In the genomic region with DNA sequence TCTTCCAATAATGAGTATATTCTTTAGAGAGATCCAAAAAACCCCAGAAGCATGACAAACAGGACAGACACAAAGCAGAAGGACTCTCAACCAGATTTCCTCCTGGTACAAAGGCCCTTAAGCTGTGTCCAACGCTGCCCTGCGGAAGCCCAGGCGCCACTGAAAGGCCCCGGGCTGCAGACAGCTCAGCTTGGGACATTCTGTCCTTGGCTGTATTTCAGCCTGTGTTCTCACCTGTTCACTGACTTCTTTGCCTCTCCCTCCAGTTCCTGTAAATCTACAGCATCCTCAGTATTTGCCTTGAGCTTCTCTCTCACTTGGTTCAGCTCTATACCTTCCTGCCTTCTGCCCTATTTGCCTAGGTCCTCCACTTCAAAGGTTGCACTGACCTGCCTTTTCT, we compare ENCODE assay signal across 10 cellular contexts.
A peak's percentile ranks its signal among the peaks of the same experiment; 100 is the strongest.
DNase-seq lines count a peak whose midpoint lies in the region; ATAC-seq and TF ChIP-seq lines count a peak whose summit lies in the region.
"Had no signal": no experiment of that assay in that cellular context is flagged by ENCODE, and none has a peak within 500 bp of the region (broad histone marks: within the 10 kb centered on the region; RNA-seq: fewer than 3 reads in every experiment).

No MANE protein-coding gene starts in this region.

- no peak overlapping the region for H3K9ac ChIP-seq in parathyroid adenoma

- TF ChIP-seq POLR2A in gastroesophageal sphincter (IDR thresholded peaks at IDR 0.05) = no peak

- H3K79me2 ChIP-seq in parathyroid adenoma = no peaks in the 10 kb centered on the region

- TF ChIP-seq CTCF in 22Rv1 (IDR thresholded peaks at IDR 0.05) (no peak), VCaP (conservative IDR thresholded peaks at IDR 0.05) (no peak), gastroesophageal sphincter (IDR thresholded peaks at IDR 0.05) (no peak), parathyroid adenoma (IDR thresholded peaks at IDR 0.05) (no peak)

- peak; percentile 18 for ATAC-seq in gastroesophageal sphincter
- ATAC-seq in GM18870 (IDR thresholded peaks at IDR 0.05; ENCODE audit: unreplicated experiment) = no peak
- ATAC-seq in HG03135 (IDR thresholded peaks at IDR 0.05; ENCODE audit: unreplicated experiment) = no peak

- H3K4me1 ChIP-seq in gastroesophageal sphincter (peaks cover 0 to 34% (median 6%) of the 10 kb centered on the region in 3 donors), parathyroid adenoma (peaks cover 34% of the 10 kb centered on the region)

- TF ChIP-seq EP300 in gastroesophageal sphincter (IDR thresholded peaks at IDR 0.05) = no peak

- no peak overlapping the region for H3K4me2 ChIP-seq in parathyroid adenoma (ENCODE audit: low read length)

- 83 to 94% methylated on average over 4 of the region's 4 CpGs for WGBS in gastroesophageal sphincter (ENCODE audit: low coverage in 1 of 2), 2 donors

- H3K4me3 ChIP-seq in gastroesophageal sphincter (no peak overlapping the region), parathyroid adenoma (ENCODE audit: low read depth, low read length) (no peak overlapping the region)

- H2AFZ ChIP-seq in parathyroid adenoma = peak overlapping the region; percentile 55

- no peaks in the 10 kb centered on the region for H3K36me3 ChIP-seq in gastroesophageal sphincter
- H3K36me3 ChIP-seq in parathyroid adenoma (ENCODE audit: control insufficient read depth, insufficient read depth, low read length) = no peaks in the 10 kb centered on the region

- H3K9me3 ChIP-seq in gastroesophageal sphincter (no peaks in the 10 kb centered on the region), parathyroid adenoma (ENCODE audit: control insufficient read depth, low read length) (no peaks in the 10 kb centered on the region)

- DNase-seq in stimulated activated CD4-positive, alpha-beta T cell treated with anti-CD3 and anti-CD28 coated beads, Interleukin-15, amount 100 ng/mL, for 24 hours = no peak
- no peak for DNase-seq in UCSD-AML1 (lab: John Stamatoyannopoulos, UW; ENCODE audit: unreplicated experiment)
- DNase-seq: activated effector memory CD4-positive, alpha-beta T cell treated with anti-CD3 and anti-CD28 coated beads, Interleukin-2, amount 50 U/mL, for 16 hours; NCI-H1105 treated with DMSO at 0.1 percent for 48 hours had no signal

- H3K27me3 ChIP-seq in gastroesophageal sphincter = no peaks in the 10 kb centered on the region
- H3K27me3 ChIP-seq in parathyroid adenoma (ENCODE audit: control insufficient read depth, insufficient read depth, low read length) = no peaks in the 10 kb centered on the region

- H3K27ac ChIP-seq in 22Rv1 (peak overlapping the region; percentile 86), VCaP (peak overlapping the region; percentile 23; the same call in 1 of the 2 replicates), gastroesophageal sphincter (peak overlapping the region; percentile 30 to 56 (median 39)), parathyroid adenoma (peak overlapping the region; percentile 80)

Comparison
In these comparisons a context has a peak if more than half of its experiments do, and no peak if none do; other contexts are left out.
1. H3K27ac ChIP-seq: peak in every context shown above with its lines; median percentile 86 in 22Rv1; 80 in parathyroid adenoma; 39 in gastroesophageal sphincter; 23 in VCaP.